Comparison of ENCODE assay signal across 32 cellular contexts in the genomic region with DNA sequence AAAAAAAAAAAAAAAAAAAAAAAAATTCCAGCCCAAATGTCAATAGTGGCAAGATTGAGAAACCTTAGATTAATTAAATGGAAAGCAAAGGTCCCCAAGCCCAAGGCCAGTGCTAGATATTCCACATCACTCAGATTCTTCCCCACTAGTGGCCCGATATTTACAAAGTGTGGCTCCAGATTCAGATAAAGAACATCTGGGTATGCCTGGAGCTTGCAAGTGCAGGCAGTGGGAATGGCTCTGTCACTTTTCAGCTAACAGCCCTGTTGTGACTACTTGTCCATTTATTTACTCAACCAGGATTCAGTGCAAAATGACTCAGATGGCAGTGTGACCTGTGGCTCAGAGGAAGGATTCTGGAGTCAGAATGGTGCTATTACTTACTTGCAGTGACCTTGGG. TPM values are rescaled to one million over a fixed set of nuclear protein-coding genes. Genes with fewer than 3 reads are reported as not detected.
"Had no signal": no experiment of that assay in that cellular context is flagged by ENCODE, and none has a peak within 500 bp of the region (broad histone marks: within the 10 kb centered on the region; RNA-seq: fewer than 3 reads in every experiment).

No MANE protein-coding gene starts in this region.

- H3K27ac ChIP-seq: breast epithelium, esophagus muscularis mucosa, heart right ventricle, left lung, pancreas, prostate gland, testis, upper lobe of left lung had no signal

- FAIRE-seq: colon, pancreas had no signal

- H3K9me3 ChIP-seq: breast epithelium, esophagus muscularis mucosa, left lung, mucosa of descending colon, pancreas, prostate gland, testis, upper lobe of left lung had no signal

- H3K9me3 Mint-ChIP-seq: activated T-helper 2 cell treated with anti-CD3 and anti-CD28 coated beads, Interferon-gamma antibody, Interleukin-2, Interleukin-4, amounts not matched to agents 10 μg/mL and 5 μg/mL and 100 μg/mL, durations not matched to agents 14 hours and 24 hours and 36 hours had no signal

- H3K4me1 ChIP-seq: breast epithelium, esophagus muscularis mucosa, heart right ventricle, left lung, pancreas, prostate gland, testis, upper lobe of left lung had no signal

- H3K4me1 Mint-ChIP-seq: activated CD8-positive, alpha-beta memory T cell treated with anti-CD3 and anti-CD28 coated beads, Interleukin-2, amount 10 ng/mL, durations not matched to agents 7 days and 5 days; activated naive CD4-positive, alpha-beta T cell treated with anti-CD3 and anti-CD28 coated beads, Interleukin-2, amount 50 U/mL, for 24 hours; activated naive CD8-positive, alpha-beta T cell treated with anti-CD3 and anti-CD28 coated beads, Interleukin-2, amount 50 U/mL, for 24 hours; nephron; stimulated activated naive B cell treated with anti-CD40 and anti-IgM and Interleukin-4, amounts not matched to agents 10 μg/mL and 1 μg/mL and 100 μg/mL, for 72 hours; T-helper 17 cell; WTC11 had no signal

- H3K4me3 Mint-ChIP-seq: activated CD8-positive, alpha-beta memory T cell treated with anti-CD3 and anti-CD28 coated beads, Interleukin-2, amount 10 ng/mL, durations not matched to agents 7 days and 5 days; activated CD8-positive, alpha-beta T cell treated with anti-CD3 and anti-CD28 coated beads, Interleukin-2, amount 10 ng/mL, durations not matched to agents 7 days and 5 days; activated naive CD4-positive, alpha-beta T cell treated with anti-CD3 and anti-CD28 coated beads, Interleukin-2, amount 50 U/mL, for 24 hours; activated naive CD8-positive, alpha-beta T cell treated with anti-CD3 and anti-CD28 coated beads, Interleukin-2, amount 50 U/mL, for 24 hours; nephron; stimulated activated naive B cell treated with anti-CD40 and anti-IgM and Interleukin-4, amounts not matched to agents 10 μg/mL and 1 μg/mL and 100 μg/mL, for 72 hours; T-helper 17 cell; WTC11 had no signal

- H3K4me3 ChIP-seq: breast epithelium, esophagus muscularis mucosa, heart right ventricle, left lung, lung, mucosa of descending colon, pancreas, prostate gland, testis, upper lobe of left lung had no signal

- ATAC-seq: activated CD8-positive, alpha-beta memory T cell treated with anti-CD3 and anti-CD28 coated beads, Interleukin-2, amount 10 ng/mL, durations not matched to agents 7 days and 5 days; activated CD8-positive, alpha-beta T cell treated with anti-CD3 and anti-CD28 coated beads, Interleukin-2, amount 10 ng/mL, durations not matched to agents 7 days and 5 days; activated naive CD8-positive, alpha-beta T cell treated with anti-CD3 and anti-CD28 coated beads, Interleukin-2, amount 50 U/mL, for 24 hours; heart right ventricle; left lung; mucosa of descending colon; pancreas; SK-N-SH treated with all-trans-retinoic acid at 6 μM for 48 hours; stimulated activated naive B cell treated with anti-CD40 and anti-IgM and Interleukin-4, amounts not matched to agents 10 μg/mL and 1 μg/mL and 100 μg/mL, for 72 hours; T-helper 17 cell; WTC11 had no signal

- H3K36me3 Mint-ChIP-seq: activated CD8-positive, alpha-beta memory T cell treated with anti-CD3 and anti-CD28 coated beads, Interleukin-2, amount 10 ng/mL, durations not matched to agents 7 days and 5 days; activated naive CD4-positive, alpha-beta T cell treated with anti-CD3 and anti-CD28 coated beads, Interleukin-2, amount 50 U/mL, for 24 hours; stimulated activated naive B cell treated with anti-CD40 and anti-IgM and Interleukin-4, amounts not matched to agents 10 μg/mL and 1 μg/mL and 100 μg/mL, for 72 hours; WTC11 had no signal

- H3K27ac Mint-ChIP-seq: activated CD8-positive, alpha-beta memory T cell treated with anti-CD3 and anti-CD28 coated beads, Interleukin-2, amount 10 ng/mL, durations not matched to agents 7 days and 5 days; activated CD8-positive, alpha-beta T cell treated with anti-CD3 and anti-CD28 coated beads, Interleukin-2, amount 10 ng/mL, durations not matched to agents 7 days and 5 days; activated naive CD4-positive, alpha-beta T cell treated with anti-CD3 and anti-CD28 coated beads, Interleukin-2, amount 50 U/mL, for 24 hours; activated naive CD8-positive, alpha-beta T cell treated with anti-CD3 and anti-CD28 coated beads, Interleukin-2, amount 50 U/mL, for 24 hours; activated T-helper 2 cell treated with anti-CD3 and anti-CD28 coated beads, Interferon-gamma antibody, Interleukin-2, Interleukin-4, amounts not matched to agents 10 μg/mL and 5 μg/mL and 100 μg/mL, durations not matched to agents 14 hours and 24 hours and 36 hours; nephron; stimulated activated naive B cell treated with anti-CD40 and anti-IgM and Interleukin-4, amounts not matched to agents 10 μg/mL and 1 μg/mL and 100 μg/mL, for 72 hours; T-helper 17 cell; WTC11 had no signal

- H3K36me3 ChIP-seq: breast epithelium, esophagus muscularis mucosa, heart right ventricle, left lung, pancreas, prostate gland, upper lobe of left lung had no signal

- H3K27me3 ChIP-seq: esophagus muscularis mucosa, testis, upper lobe of left lung had no signal

- DNase-seq: activated CD4-positive, alpha-beta T cell treated with anti-CD3 and anti-CD28 coated beads for 1 hour; activated CD4-positive, alpha-beta T cell treated with anti-CD3 and anti-CD28 coated beads, Interleukin-2, amount 50 U/mL, for 1 hour; activated CD8-positive, alpha-beta memory T cell treated with anti-CD3 and anti-CD28 coated beads, Interleukin-2, amount 10 ng/mL, durations not matched to agents 7 days and 5 days; activated CD8-positive, alpha-beta T cell treated with anti-CD3 and anti-CD28 coated beads, Interleukin-2, amount 10 ng/mL, durations not matched to agents 7 days and 5 days; activated naive CD8-positive, alpha-beta T cell treated with anti-CD3 and anti-CD28 coated beads, Interleukin-2, amount 50 U/mL, for 24 hours; activated T-cell treated with anti-CD3 and anti-CD28 coated beads, Interleukin-2, amount 50 U/mL, for 48 hours; dermis blood vessel endothelial cell; effector CD4-positive, alpha-beta T cell; foreskin melanocyte; heart right ventricle; kidney glomerular epithelial cell; left lung; mucosa of descending colon; pancreas; retina; stimulated activated CD4-positive, alpha-beta T cell treated with anti-CD3 and anti-CD28 coated beads, Interleukin-15, amount 100 ng/mL, for 24 hours; stimulated activated CD4-positive, alpha-beta T cell treated with anti-CD3 and anti-CD28 coated beads, Interleukin-2, amount 100 ng/mL, for 24 hours; stimulated activated naive B cell treated with anti-CD40 and anti-IgM and Interleukin-4, amounts not matched to agents 10 μg/mL and 1 μg/mL and 100 μg/mL, for 72 hours; T-helper 17 cell; testis; upper lobe of left lung had no signal

RNA-seq across cellular contexts. Expression of a gene that starts 8.2 kb away (rescaled TPM):
- total RNA-seq: activated CD8-positive, alpha-beta T cell treated with anti-CD3 and anti-CD28 coated beads, Interleukin-2, amount 10 ng/mL, durations not matched to agents 7 days and 5 days; dermis blood vessel endothelial cell; glomerular endothelial cell had no signal
